Comparison of ENCODE assay signal across 18 cellular contexts in the genomic region with DNA sequence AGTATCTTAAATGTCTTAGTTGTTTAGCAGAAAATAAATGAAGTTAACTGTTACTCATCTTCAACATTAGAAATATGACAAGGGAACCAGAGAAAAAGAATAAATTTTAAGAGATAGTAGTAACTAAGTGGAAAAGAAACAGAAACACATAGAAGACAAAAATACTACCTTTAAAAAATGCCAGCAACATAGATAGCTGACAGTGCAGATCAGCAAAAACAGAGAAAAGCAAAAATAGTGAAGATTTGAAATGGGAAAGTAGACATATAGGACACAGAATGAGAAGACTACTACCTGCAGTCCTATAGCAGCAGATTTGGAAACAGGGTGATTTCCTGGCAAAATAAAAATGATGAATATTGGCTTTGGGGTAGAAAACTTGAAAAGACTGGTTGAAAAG.
"Had no signal": no experiment of that assay in that cellular context is flagged by ENCODE, and none has a peak within 500 bp of the region (broad histone marks: within the 10 kb centered on the region; RNA-seq: fewer than 3 reads in every experiment).

No MANE protein-coding gene starts in this region.

- H3K9me3 Mint-ChIP-seq: naive thymus-derived CD8-positive, alpha-beta T cell had no signal

- DNase-seq: cortex of kidney; dorsolateral prefrontal cortex; effector CD8-positive, alpha-beta T cell; gastrocnemius medialis; heart right ventricle; hypothalamus; kidney glomerular epithelial cell; mucosa of descending colon; naive thymus-derived CD8-positive, alpha-beta T cell; psoas muscle; retina; sigmoid colon; stimulated activated CD4-positive, alpha-beta T cell treated with anti-CD3 and anti-CD28 coated beads, Interleukin-12 subunit alpha, Interleukin-12 subunit beta, amount 100 ng/mL, for 4 hours; stimulated activated naive CD4-positive, alpha-beta T cell treated with Interleukin-2 at 50 U/mL for 16 hours; trophoblast cell had no signal

- H3K4me3 Mint-ChIP-seq: naive thymus-derived CD8-positive, alpha-beta T cell had no signal

- H3K27me3 ChIP-seq: dorsolateral prefrontal cortex, gastrocnemius medialis, heart right ventricle, neutrophil, sigmoid colon had no signal

- H3K4me3 ChIP-seq: dorsolateral prefrontal cortex, gastrocnemius medialis, heart right ventricle, mucosa of descending colon, psoas muscle, sigmoid colon, skin epidermis had no signal

- ATAC-seq: esophagus mucosa; gastrocnemius medialis; heart right ventricle; mucosa of descending colon; naive thymus-derived CD8-positive, alpha-beta T cell; psoas muscle had no signal

- H3K4me1 Mint-ChIP-seq: naive thymus-derived CD8-positive, alpha-beta T cell had no signal

- H3K27ac ChIP-seq: dorsolateral prefrontal cortex, gastrocnemius medialis, heart right ventricle, neutrophil, psoas muscle, sigmoid colon, skin epidermis had no signal

- H3K9me3 ChIP-seq: gastrocnemius medialis, heart right ventricle, mucosa of descending colon, neutrophil, psoas muscle, sigmoid colon had no signal

- H3K4me1 ChIP-seq: gastrocnemius medialis, heart right ventricle, sigmoid colon had no signal

- H3K27me3 Mint-ChIP-seq: naive thymus-derived CD8-positive, alpha-beta T cell had no signal
